In the genomic region with DNA sequence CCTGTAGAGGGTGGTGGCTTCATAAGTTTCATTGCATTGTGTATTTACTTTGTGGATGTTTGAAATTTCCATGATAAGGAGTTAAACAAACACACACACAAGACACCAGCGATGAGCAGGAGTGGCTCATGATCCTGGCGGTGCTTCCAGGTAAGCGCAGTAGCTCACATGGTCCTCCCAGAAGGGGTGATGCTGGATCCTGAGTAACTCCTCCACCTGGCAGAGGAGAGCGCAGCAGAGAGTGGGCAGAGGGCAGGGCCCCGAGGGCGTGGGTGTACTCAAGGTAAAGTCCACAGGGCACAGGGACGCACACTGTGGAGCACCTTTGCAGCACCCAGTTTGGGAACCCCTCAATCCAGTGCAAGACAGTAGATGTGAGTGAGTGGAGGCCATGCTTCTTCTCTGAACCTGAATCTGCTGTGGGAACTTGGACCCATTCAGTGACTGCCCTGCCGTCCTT, we compare ENCODE assay signal across 9 cellular contexts. TPM values are rescaled to one million over a fixed set of nuclear protein-coding genes. Genes with fewer than 3 reads are reported as not detected.
DNase-seq lines count a peak whose midpoint lies in the region; ATAC-seq, FAIRE-seq and TF ChIP-seq lines count a peak whose summit lies in the region.
"Had no signal": no experiment of that assay in that cellular context is flagged by ENCODE, and none has a peak within 500 bp of the region (broad histone marks: within the 10 kb centered on the region; RNA-seq: fewer than 3 reads in every experiment).

No MANE protein-coding gene starts in this region.

- DNase-seq in PC-3, result no peak
- DNase-seq in tibial nerve (ENCODE audit: low spot score in 2 of 2), result no peak
- no peak for DNase-seq in activated naive CD4-positive, alpha-beta T cell treated with anti-CD3 and anti-CD28 coated beads, Interleukin-2, amount 10 ng/mL, durations not matched to agents 7 days and 5 days
- no peak for DNase-seq in H54 (ENCODE audit: insufficient read length, low spot score)
- DNase-seq: activated CD4-positive, alpha-beta T cell treated with anti-CD3 and anti-CD28 coated beads, Interleukin-2, amount 50 U/mL, for 48 hours had no signal

- H3K4me1 ChIP-seq in PC-3 (ENCODE audit: insufficient read depth, low read length) (peaks cover 24% of the 10 kb centered on the region), duodenal mucosa (ENCODE audit: control insufficient read depth in 1 of 2, insufficient read depth in 2 of 2, low read length in 2 of 2) (peaks cover 24 to 33% of the 10 kb centered on the region in 2 donors), mucosa of stomach (ENCODE audit: control insufficient read depth, insufficient read depth, low read length) (peaks cover 40% of the 10 kb centered on the region), tibial nerve (peaks cover 0 to 51% (median 23%) of the 10 kb centered on the region in 4 donors)

- no peaks in the 10 kb centered on the region for H3K9me3 Mint-ChIP-seq in activated naive CD4-positive, alpha-beta T cell treated with anti-CD3 and anti-CD28 coated beads, Interleukin-2, amount 10 ng/mL, durations not matched to agents 7 days and 5 days

- H3K36me3 Mint-ChIP-seq in activated naive CD4-positive, alpha-beta T cell treated with anti-CD3 and anti-CD28 coated beads, Interleukin-2, amount 10 ng/mL, durations not matched to agents 7 days and 5 days, result no peaks in the 10 kb centered on the region

- H3K27me3 ChIP-seq in PC-3 (ENCODE audit: low read length) (no peaks in the 10 kb centered on the region), duodenal mucosa (ENCODE audit: control insufficient read depth in 1 of 2, insufficient read depth in 2 of 2, low read length in 2 of 2) (no peaks in the 10 kb centered on the region), mucosa of stomach (ENCODE audit: control insufficient read depth, insufficient read depth, low read length) (no peaks in the 10 kb centered on the region), tibial nerve (no peaks in the 10 kb centered on the region)

- TF ChIP-seq EP300 in tibial nerve (IDR thresholded peaks at IDR 0.05), result no peak

- peaks cover 14% of the 10 kb centered on the region for H3K4me1 Mint-ChIP-seq in activated naive CD4-positive, alpha-beta T cell treated with anti-CD3 and anti-CD28 coated beads, Interleukin-2, amount 10 ng/mL, durations not matched to agents 7 days and 5 days

- H4K20me1 ChIP-seq in PC-3 (ENCODE audit: low read length), result no peaks in the 10 kb centered on the region

- H3K36me3 ChIP-seq in PC-3 (ENCODE audit: low read depth, low read length), result no peaks in the 10 kb centered on the region
- no peaks in the 10 kb centered on the region for H3K36me3 ChIP-seq in duodenal mucosa (ENCODE audit: control insufficient read depth in 1 of 2, insufficient read depth in 2 of 2, low read length in 2 of 2)
- H3K36me3 ChIP-seq in mucosa of stomach (ENCODE audit: control insufficient read depth, insufficient read depth, low read length), result no peaks in the 10 kb centered on the region
- H3K36me3 ChIP-seq in tibial nerve, result no peaks in the 10 kb centered on the region

- intact Hi-C loops in PC-3 (cut with micrococcal nuclease), result no loop called here

- H3K9ac ChIP-seq in PC-3 (ENCODE audit: low read length) (no peak overlapping the region; the same call in 1 of the 2 replicates), duodenal mucosa (ENCODE audit: low read depth in 1 of 2, low read length in 2 of 2) (peak overlapping the region in 1 of 2 donors; percentile 59), mucosa of stomach (ENCODE audit: low read length) (peak overlapping the region; percentile 48)

- BruUV-seq in PC-3 (replicated peaks; lab: Mats Ljungman, UMichigan), result no TSS peak

- peaks cover 10% of the 10 kb centered on the region for H3K27me3 Mint-ChIP-seq in activated naive CD4-positive, alpha-beta T cell treated with anti-CD3 and anti-CD28 coated beads, Interleukin-2, amount 10 ng/mL, durations not matched to agents 7 days and 5 days

- H3F3A ChIP-seq in PC-3 (ENCODE audit: low read length, unreplicated experiment), result no peaks in the 10 kb centered on the region

- no peaks in the 10 kb centered on the region for H3K9me2 ChIP-seq in PC-3 (replicated peaks; ENCODE audit: low read length)

- 86 to 87% methylated on average over 8 of the region's 8 CpGs for WGBS in tibial nerve, 2 donors

- no peak for TF ChIP-seq POLR2A in tibial nerve (IDR thresholded peaks at IDR 0.05)
- no peak for TF ChIP-seq POLR2A in H54 (IDR thresholded peaks at IDR 0.05; ENCODE audit: low read depth, low read length)

- H3K27ac ChIP-seq in PC-3 (ENCODE audit: low read length), result peak overlapping the region; percentile 47
- H3K27ac ChIP-seq in duodenal mucosa (ENCODE audit: low read depth, low read length), result peak overlapping the region; percentile 67
- H3K27ac ChIP-seq in tibial nerve, result peak overlapping the region; percentile 75 to 94 (median 84)

- H3K4me2 ChIP-seq in PC-3 (ENCODE audit: low read length), result no peak overlapping the region

- H3K79me2 ChIP-seq in PC-3 (ENCODE audit: low read length), result no peaks in the 10 kb centered on the region

- ATAC-seq in PC-3 (no peak), GM18519 (IDR thresholded peaks at IDR 0.05; ENCODE audit: low FRiP score, unreplicated experiment) (no peak)

- POLR2A ChIA-PET in PC-3 (lab: Charles Lee; ENCODE audit: unreplicated experiment), result no interaction called here

- H3K4me3 Mint-ChIP-seq in activated naive CD4-positive, alpha-beta T cell treated with anti-CD3 and anti-CD28 coated beads, Interleukin-2, amount 10 ng/mL, durations not matched to agents 7 days and 5 days, result no peak overlapping the region

- no peak for FAIRE-seq in H54 (lab: Jason Lieb, UNC)
- FAIRE-seq: colon had no signal

- TF ChIP-seq CTCF in PC-3 (conservative IDR thresholded peaks at IDR 0.05; ENCODE audit: low read depth, low read length), result no peak
- TF ChIP-seq CTCF in tibial nerve (IDR thresholded peaks at IDR 0.05), result no peak

- CTCF ChIA-PET in PC-3 (lab: Charles Lee), result interaction anchor here (0.6 kb wide), 1 partner anchor 68 kb away, joined by 4 read pairs; no protein-coding TSS in a partner anchor
- CTCF ChIA-PET in activated naive CD4-positive, alpha-beta T cell treated with anti-CD3 and anti-CD28 coated beads, Interleukin-2, amount 10 ng/mL, durations not matched to agents 7 days and 5 days (lab: Charles Lee), result interaction anchor here (1.5 kb wide), 1 partner anchor 70 kb away, joined by 6 read pairs; no protein-coding TSS in a partner anchor

- H2AFZ ChIP-seq in PC-3 (ENCODE audit: low read length), result no peak overlapping the region

- H3K9me3 ChIP-seq in PC-3 (ENCODE audit: low read length), result no peaks in the 10 kb centered on the region
- no peaks in the 10 kb centered on the region for H3K9me3 ChIP-seq in duodenal mucosa (ENCODE audit: control insufficient read depth in 1 of 2, low read length in 2 of 2)
- H3K9me3 ChIP-seq in mucosa of stomach (ENCODE audit: control insufficient read depth, low read length), result no peaks in the 10 kb centered on the region
- no peaks in the 10 kb centered on the region for H3K9me3 ChIP-seq in tibial nerve

- no peak overlapping the region for H3K27ac Mint-ChIP-seq in activated naive CD4-positive, alpha-beta T cell treated with anti-CD3 and anti-CD28 coated beads, Interleukin-2, amount 10 ng/mL, durations not matched to agents 7 days and 5 days

- no peak overlapping the region for H3K4me3 ChIP-seq in PC-3 (ENCODE audit: low read length)
- H3K4me3 ChIP-seq in duodenal mucosa (ENCODE audit: low read depth in 1 of 2, low read length in 2 of 2), result peak overlapping the region in 1 of 2 donors; percentile 46
- peak overlapping the region; percentile 0 for H3K4me3 ChIP-seq in mucosa of stomach (ENCODE audit: low read length)
- H3K4me3 ChIP-seq in tibial nerve, result peak overlapping the region in 1 of 4 donors; percentile 24

RNA-seq across cellular contexts. Expression of gene RFX2, which starts 54.0 kb away (rescaled TPM):
- total RNA-seq in PC-3 (2014; rRNA removed) (10.5 and 11.3 TPM in 2 replicates), tibial nerve (10 to 100 TPM; 12.6 to 17.3 (median 15.0) TPM)
